28 cellular contexts compared by ENCODE assay signal in genomic region chr4:131052646-131053045, GRCh38.
"Had no signal": no experiment of that assay in that cellular context is flagged by ENCODE, and none has a peak within 500 bp of the region (broad histone marks: within the 10 kb centered on the region; RNA-seq: fewer than 3 reads in every experiment).

No MANE protein-coding gene starts in this region.

- H3K27ac Mint-ChIP-seq: activated CD4-positive, alpha-beta memory T cell treated with anti-CD3 and anti-CD28 coated beads, Interleukin-2, amount 10 ng/mL, durations not matched to agents 7 days and 5 days; activated CD4-positive, alpha-beta T cell treated with anti-CD3 and anti-CD28 coated beads, Interleukin-2, amount 10 ng/mL, durations not matched to agents 24 days and 14 days; activated naive CD4-positive, alpha-beta T cell treated with anti-CD3 and anti-CD28 coated beads, Interleukin-2, amount 10 ng/mL, durations not matched to agents 7 days and 5 days; activated naive CD8-positive, alpha-beta T cell treated with anti-CD3 and anti-CD28 coated beads, Interleukin-2, amount 10 ng/mL, durations not matched to agents 7 days and 5 days; activated T-cell treated with anti-CD3 and anti-CD28 coated beads, Interleukin-2, amount 50 U/mL, for 24 hours; dendritic cell treated with granulocyte-macrophage colony-stimulating factor and Interleukin-4, amounts not matched to agents 40 ng/mL and 50 ng/mL, for 4 days; endodermal cell; mesothelial cell of epicardium; naive B cell; T-cell; T-helper 2 cell treated with Interferon-gamma antibody and Interleukin-4, amounts not matched to agents 5 μg/mL and 100 μg/mL, for 36 hours had no signal

- DNase-seq: activated CD4-positive, alpha-beta memory T cell treated with anti-CD3 and anti-CD28 coated beads, Interleukin-2, amount 10 ng/mL, durations not matched to agents 7 days and 5 days; activated CD4-positive, alpha-beta T cell treated with anti-CD3 and anti-CD28 coated beads, Interleukin-2, amount 10 ng/mL, durations not matched to agents 24 days and 14 days; activated CD4-positive, CD25-positive, alpha-beta regulatory T cell treated with anti-CD3 and anti-CD28 coated beads, Interleukin-2, amount 50 U/mL, for 72 hours; activated CD8-positive, alpha-beta memory T cell treated with anti-CD3 and anti-CD28 coated beads, Interleukin-2, amount 50 U/mL, for 48 hours; activated gamma-delta T cell; activated naive CD4-positive, alpha-beta T cell treated with anti-CD3 and anti-CD28 coated beads, Interleukin-2, amount 10 ng/mL, durations not matched to agents 7 days and 5 days; activated naive CD8-positive, alpha-beta T cell treated with anti-CD3 and anti-CD28 coated beads, Interleukin-2, amount 10 ng/mL, durations not matched to agents 7 days and 5 days; activated T-cell treated with anti-CD3 and anti-CD28 coated beads, Interleukin-2, amount 50 U/mL, for 24 hours; amygdala; caudate nucleus; endodermal cell; esophagus squamous epithelium; islet precursor cell; left ventricle myocardium inferior; naive B cell; ovary; stimulated activated CD4-positive, alpha-beta T cell treated with anti-CD3 and anti-CD28 coated beads, Interleukin-1b, Interleukin-23, amount 100 ng/mL, for 48 hours; stimulated activated naive CD4-positive, alpha-beta T cell; T-cell had no signal

- H3K4me1 Mint-ChIP-seq: activated CD4-positive, alpha-beta memory T cell treated with anti-CD3 and anti-CD28 coated beads, Interleukin-2, amount 10 ng/mL, durations not matched to agents 7 days and 5 days; activated CD4-positive, alpha-beta T cell treated with anti-CD3 and anti-CD28 coated beads, Interleukin-2, amount 10 ng/mL, durations not matched to agents 24 days and 14 days; activated naive CD4-positive, alpha-beta T cell treated with anti-CD3 and anti-CD28 coated beads, Interleukin-2, amount 10 ng/mL, durations not matched to agents 7 days and 5 days; activated naive CD8-positive, alpha-beta T cell treated with anti-CD3 and anti-CD28 coated beads, Interleukin-2, amount 10 ng/mL, durations not matched to agents 7 days and 5 days; endodermal cell; mesothelial cell of epicardium; naive B cell; T-cell had no signal

- H3K4me1 ChIP-seq: esophagus squamous epithelium, left ventricle myocardium inferior, prostate gland, right atrium auricular region, suprapubic skin, tibial nerve had no signal

- ATAC-seq: T-cell had no signal

- H3K9me3 ChIP-seq: esophagus squamous epithelium, ovary, prostate gland, right atrium auricular region, tibial nerve had no signal

- H3K4me3 ChIP-seq: esophagus squamous epithelium, left ventricle myocardium inferior, lung, ovary, prostate gland, right atrium auricular region, smooth muscle cell, suprapubic skin, tibial nerve had no signal

- H3K9me3 Mint-ChIP-seq: activated CD4-positive, alpha-beta T cell treated with anti-CD3 and anti-CD28 coated beads, Interleukin-2, amount 10 ng/mL, durations not matched to agents 24 days and 14 days; dendritic cell treated with granulocyte-macrophage colony-stimulating factor and Interleukin-4, amounts not matched to agents 40 ng/mL and 50 ng/mL, for 4 days had no signal

- H3K27me3 ChIP-seq: esophagus squamous epithelium, right atrium auricular region, suprapubic skin, tibial nerve had no signal

- H3K27me3 Mint-ChIP-seq: activated CD4-positive, alpha-beta memory T cell treated with anti-CD3 and anti-CD28 coated beads, Interleukin-2, amount 10 ng/mL, durations not matched to agents 7 days and 5 days; activated CD4-positive, alpha-beta T cell treated with anti-CD3 and anti-CD28 coated beads, Interleukin-2, amount 10 ng/mL, durations not matched to agents 24 days and 14 days; activated naive CD4-positive, alpha-beta T cell treated with anti-CD3 and anti-CD28 coated beads, Interleukin-2, amount 10 ng/mL, durations not matched to agents 7 days and 5 days; activated naive CD8-positive, alpha-beta T cell treated with anti-CD3 and anti-CD28 coated beads, Interleukin-2, amount 10 ng/mL, durations not matched to agents 7 days and 5 days; activated T-cell treated with anti-CD3 and anti-CD28 coated beads, Interleukin-2, amount 50 U/mL, for 24 hours; dendritic cell treated with granulocyte-macrophage colony-stimulating factor and Interleukin-4, amounts not matched to agents 40 ng/mL and 50 ng/mL, for 4 days; naive B cell; T-cell had no signal

- H3K4me2 ChIP-seq: smooth muscle cell had no signal

- H3K36me3 Mint-ChIP-seq: activated naive CD4-positive, alpha-beta T cell treated with anti-CD3 and anti-CD28 coated beads, Interleukin-2, amount 10 ng/mL, durations not matched to agents 7 days and 5 days; activated naive CD8-positive, alpha-beta T cell treated with anti-CD3 and anti-CD28 coated beads, Interleukin-2, amount 10 ng/mL, durations not matched to agents 7 days and 5 days; mesothelial cell of epicardium; naive B cell; T-cell had no signal

- H3K27ac ChIP-seq: esophagus squamous epithelium, left ventricle myocardium inferior, ovary, prostate gland, right atrium auricular region, suprapubic skin, tibial nerve had no signal

- H3K4me3 Mint-ChIP-seq: activated CD4-positive, alpha-beta memory T cell treated with anti-CD3 and anti-CD28 coated beads, Interleukin-2, amount 10 ng/mL, durations not matched to agents 7 days and 5 days; activated CD4-positive, alpha-beta T cell treated with anti-CD3 and anti-CD28 coated beads, Interleukin-2, amount 10 ng/mL, durations not matched to agents 24 days and 14 days; activated naive CD4-positive, alpha-beta T cell treated with anti-CD3 and anti-CD28 coated beads, Interleukin-2, amount 10 ng/mL, durations not matched to agents 7 days and 5 days; activated naive CD8-positive, alpha-beta T cell treated with anti-CD3 and anti-CD28 coated beads, Interleukin-2, amount 10 ng/mL, durations not matched to agents 7 days and 5 days; activated T-cell treated with anti-CD3 and anti-CD28 coated beads, Interleukin-2, amount 50 U/mL, for 24 hours; dendritic cell treated with granulocyte-macrophage colony-stimulating factor and Interleukin-4, amounts not matched to agents 40 ng/mL and 50 ng/mL, for 4 days; endodermal cell; mesothelial cell of epicardium; naive B cell; T-cell; T-helper 2 cell treated with Interferon-gamma antibody and Interleukin-4, amounts not matched to agents 5 μg/mL and 100 μg/mL, for 36 hours had no signal

- H3K36me3 ChIP-seq: esophagus squamous epithelium, left ventricle myocardium inferior, ovary, prostate gland, right atrium auricular region, suprapubic skin, tibial nerve had no signal
